ENCODE assay signal across 26 cellular contexts in the genomic region with DNA sequence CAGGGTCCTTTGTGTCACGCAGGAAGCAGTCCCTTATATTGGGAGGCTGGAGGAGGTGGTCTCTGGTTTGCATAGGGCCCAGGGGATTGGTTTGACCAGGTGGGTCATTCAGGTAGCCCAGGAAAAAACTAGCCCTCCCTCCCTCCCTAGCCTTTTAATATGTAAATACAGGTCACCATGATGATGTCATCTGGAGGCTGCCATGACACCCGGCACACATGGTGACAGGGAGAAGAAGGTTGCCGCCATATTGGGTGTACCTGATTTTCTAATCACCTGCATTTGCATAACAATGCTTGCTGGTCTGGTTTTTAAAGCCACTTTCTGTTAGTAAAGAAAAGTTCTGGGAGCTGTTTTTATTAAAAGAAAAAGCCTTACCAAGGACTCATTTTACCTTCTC.
"Had no signal": no experiment of that assay in that cellular context is flagged by ENCODE, and none has a peak within 500 bp of the region (broad histone marks: within the 10 kb centered on the region; RNA-seq: fewer than 3 reads in every experiment).

No MANE protein-coding gene starts in this region.

- H3K4me3 Mint-ChIP-seq: activated CD4-positive, alpha-beta memory T cell treated with anti-CD3 and anti-CD28 coated beads for 36 hours; activated CD4-positive, alpha-beta T cell treated with anti-CD3 and anti-CD28 coated beads, Interleukin-2, amount 10 ng/mL, durations not matched to agents 7 days and 5 days; activated naive CD8-positive, alpha-beta T cell treated with anti-CD3 and anti-CD28 coated beads, Interleukin-2, amount 50 U/mL, for 24 hours; activated T-cell treated with anti-CD3 and anti-CD28 coated beads, Interleukin-2, amount 50 U/mL, for 4 hours; T-helper 17 cell had no signal

- H3K27ac ChIP-seq: ascending aorta, body of pancreas, PC-9 had no signal

- DNase-seq: activated CD4-positive, alpha-beta memory T cell treated with anti-CD3 and anti-CD28 coated beads for 36 hours; activated CD4-positive, alpha-beta T cell treated with anti-CD3 and anti-CD28 coated beads, Interleukin-2, amount 10 ng/mL, durations not matched to agents 7 days and 5 days; activated CD4-positive, CD25-positive, alpha-beta regulatory T cell; activated CD8-positive, alpha-beta memory T cell treated with anti-CD3 and anti-CD28 coated beads for 24 hours; activated effector memory CD4-positive, alpha-beta T cell treated with anti-CD3 and anti-CD28 coated beads, Interleukin-2, amount 50 U/mL, for 16 hours; activated naive CD4-positive, alpha-beta T cell treated with Interleukin-2 at 50 U/mL for 16 hours; activated naive CD8-positive, alpha-beta T cell treated with anti-CD3 and anti-CD28 coated beads, Interleukin-2, amount 50 U/mL, for 24 hours; activated T-cell treated with anti-CD3 and anti-CD28 coated beads, Interleukin-2, amount 50 U/mL, for 4 hours; amniotic stem cell; body of pancreas; central memory CD4-positive, alpha-beta T cell; NCI-H1092 treated with DMSO at 0.1 percent for 48 hours; NCI-H1417 treated with DMSO at 0.1 percent for 48 hours; NCI-H1694; NCI-H2029 treated with DMSO at 0.1 percent for 48 hours; NCI-H345; NCI-H510A; NCI-H526 treated with DMSO at 0.1 percent for 48 hours; NCI-H82; PC-9; SHP77 treated with DMSO at 0.1 percent for 48 hours; T-helper 17 cell; T-helper 9 cell had no signal

- ATAC-seq: activated naive CD4-positive, alpha-beta T cell treated with anti-CD3 and anti-CD28 coated beads, Interleukin-2, amount 50 U/mL, for 72 hours; activated naive CD8-positive, alpha-beta T cell treated with anti-CD3 and anti-CD28 coated beads, Interleukin-2, amount 50 U/mL, for 24 hours; activated T-cell treated with anti-CD3 and anti-CD28 coated beads, Interleukin-2, amount 50 U/mL, for 4 hours; body of pancreas; T-helper 17 cell had no signal

- H3K36me3 ChIP-seq: ascending aorta had no signal

- H3K4me1 Mint-ChIP-seq: activated CD4-positive, alpha-beta T cell treated with anti-CD3 and anti-CD28 coated beads, Interleukin-2, amount 10 ng/mL, durations not matched to agents 7 days and 5 days; activated naive CD8-positive, alpha-beta T cell treated with anti-CD3 and anti-CD28 coated beads, Interleukin-2, amount 50 U/mL, for 24 hours; T-helper 17 cell had no signal

- H2AFZ ChIP-seq: PC-9 had no signal

- H3K27me3 Mint-ChIP-seq: activated CD4-positive, alpha-beta memory T cell treated with anti-CD3 and anti-CD28 coated beads for 36 hours; activated CD4-positive, alpha-beta T cell treated with anti-CD3 and anti-CD28 coated beads, Interleukin-2, amount 10 ng/mL, durations not matched to agents 7 days and 5 days; activated naive CD8-positive, alpha-beta T cell treated with anti-CD3 and anti-CD28 coated beads, Interleukin-2, amount 50 U/mL, for 24 hours; T-helper 17 cell had no signal

- H3K27me3 ChIP-seq: ascending aorta, body of pancreas had no signal

- H3K36me3 Mint-ChIP-seq: activated CD4-positive, alpha-beta memory T cell treated with anti-CD3 and anti-CD28 coated beads for 36 hours; activated naive CD4-positive, alpha-beta T cell treated with anti-CD3 and anti-CD28 coated beads, Interleukin-2, amount 50 U/mL, for 72 hours had no signal

- H3K4me3 ChIP-seq: ascending aorta, body of pancreas, PC-9 had no signal

- H3K27ac Mint-ChIP-seq: activated CD4-positive, alpha-beta memory T cell treated with anti-CD3 and anti-CD28 coated beads for 36 hours; activated CD4-positive, alpha-beta T cell treated with anti-CD3 and anti-CD28 coated beads, Interleukin-2, amount 10 ng/mL, durations not matched to agents 7 days and 5 days; activated naive CD4-positive, alpha-beta T cell treated with anti-CD3 and anti-CD28 coated beads, Interleukin-2, amount 50 U/mL, for 72 hours; activated naive CD8-positive, alpha-beta T cell treated with anti-CD3 and anti-CD28 coated beads, Interleukin-2, amount 50 U/mL, for 24 hours; T-helper 17 cell had no signal

- H3K4me2 ChIP-seq: PC-9 had no signal

- H3K9me3 ChIP-seq: ascending aorta, body of pancreas had no signal

- FAIRE-seq: bronchial epithelial cell had no signal

- H3K4me1 ChIP-seq: ascending aorta had no signal
